8 cellular contexts compared by ENCODE assay signal in genomic region chr1:40979241-40980067, GRCh38.
DNase-seq lines count a peak whose midpoint lies in the region; ATAC-seq and TF ChIP-seq lines count a peak whose summit lies in the region.

Gene CTPS1 (plus strand): TSS chr1:40979696. CDS start chr1:40983291, 3,595 bp downstream.

- ATAC-seq in GM19324 (IDR thresholded peaks at IDR 0.05; ENCODE audit: low FRiP score, unreplicated experiment), result peak; percentile 92
- ATAC-seq in HG03460 (IDR thresholded peaks at IDR 0.05; ENCODE audit: unreplicated experiment), result peak; percentile 81

- H3K4me3 ChIP-seq in choroid plexus epithelial cell (ENCODE audit: low read depth, low read length), result peak within 1 kb of the TSS; percentile 85

- DNase-seq in C1 segment of cervical spinal cord (lab: John Stamatoyannopoulos, UW), result peak; percentile 87 to 99 (median 97)
- peak; percentile 36 for DNase-seq in NCI-H524 treated with DMSO at 0.1 percent for 48 hours (lab: John Stamatoyannopoulos, UW)
- peak; percentile 95 to 96 for DNase-seq in activated CD4-positive, alpha-beta T cell treated with anti-CD3 and anti-CD28 coated beads for 4 hours
- peak; percentile 94 for DNase-seq in choroid plexus epithelial cell (ENCODE audit: low read depth)
- peak; percentile 94 for DNase-seq in kidney tubule cell (ENCODE audit: low spot score)
- peak; percentile 88 to 94 (median 92) for DNase-seq in stimulated activated CD4-positive, alpha-beta T cell treated with anti-CD3 and anti-CD28 coated beads, Interleukin-1b, Interleukin-23, amount 100 ng/mL, for 24 hours (ENCODE audit: low read depth in 4 of 4, low spot score in 1 of 4)

- peak; percentile 19 for TF ChIP-seq CTCF in choroid plexus epithelial cell (conservative IDR thresholded peaks at IDR 0.05; ENCODE audit: low read depth, low read length)

Comparison
In these comparisons a context has a peak if more than half of its experiments do, and no peak if none do; other contexts are left out.
1. Peak in every context shown above with its lines: DNase-seq, ATAC-seq and H3K4me3 ChIP-seq.
2. DNase-seq: peak in every context shown above with its lines; median percentile 97 in C1 segment of cervical spinal cord; 96 in activated CD4-positive, alpha-beta T cell treated with anti-CD3 and anti-CD28 coated beads for 4 hours; 94 in choroid plexus epithelial cell; 94 in kidney tubule cell; 92 in stimulated activated CD4-positive, alpha-beta T cell treated with anti-CD3 and anti-CD28 coated beads, Interleukin-1b, Interleukin-23, amount 100 ng/mL, for 24 hours; 36 in NCI-H524 treated with DMSO at 0.1 percent for 48 hours.